16 cellular contexts compared by ENCODE assay signal in genomic region chr2:43152711-43153627, GRCh38.
DNase-seq lines count a peak whose midpoint lies in the region; ATAC-seq, FAIRE-seq and TF ChIP-seq lines count a peak whose summit lies in the region.
"Had no signal": no experiment of that assay in that cellular context is flagged by ENCODE, and none has a peak within 500 bp of the region (broad histone marks: within the 10 kb centered on the region; RNA-seq: fewer than 3 reads in every experiment).

No MANE protein-coding gene starts in this region.

- TF ChIP-seq EP300 in K562 (IDR thresholded peaks at IDR 0.05; ENCODE audit: low read length) = no peak

- POLR2A ChIA-PET in MCF 10A (lab: Yijun Ruan, JAX) = interaction anchor here (0.6 to 1.9 kb wide), 5 partner anchors 8 to 122 kb away, joined by 3 to 5 read pairs (median 3); no protein-coding TSS in a partner anchor
- POLR2A ChIA-PET in K562 (lab: Yijun Ruan, JAX) = no interaction called here

- TF ChIP-seq POLR2A in breast epithelium (IDR thresholded peaks at IDR 0.05) = no peak
- TF ChIP-seq POLR2A in K562 (conservative IDR thresholded peaks at IDR 0.05) = no peak
- TF ChIP-seq POLR2A in thyroid gland (IDR thresholded peaks at IDR 0.05) = no peak

- ATAC-seq in K562 (peak; percentile 11; the same call in 1 of the 3 replicates), lower lobe of right lung (peak; percentile 51 to 53)
- ATAC-seq: HCT116 had no signal

- TF ChIP-seq RAD21 in K562 (CRISPR knock-in tag; conservative IDR thresholded peaks at IDR 0.05 in 1 of 2, IDR thresholded peaks at IDR 0.05 in 1 of 2) = no peak

- no TSS peak for BruUV-seq in MCF 10A (replicated peaks; lab: Mats Ljungman, UMichigan)
- BruUV-seq in K562 (replicated peaks; lab: Mats Ljungman, UMichigan) = no TSS peak

- H4K20me1 ChIP-seq in K562 (replicated peaks; ENCODE audit: control insufficient read depth, insufficient read depth, low read length) = no peaks in the 10 kb centered on the region

- no peak overlapping the region for H3K4me2 ChIP-seq in K562 (ENCODE audit: insufficient read depth, low read length)
- H3K4me2 ChIP-seq: hepatocyte had no signal

- 34% methylated on average over 10 of the region's 10 CpGs for WGBS in K562 (ENCODE audit: insufficient coverage, low coverage, missing lambda C conversion rate)
- 32 to 51% methylated on average over 5 to 8 of the region's 10 CpGs for WGBS in thyroid gland, 2 donors

- H3K9me3 ChIP-seq in breast epithelium (no peaks in the 10 kb centered on the region), K562 (replicated peaks; ENCODE audit: control insufficient read depth, insufficient read depth, low read depth, low read length) (no peaks in the 10 kb centered on the region), lower lobe of right lung (no peaks in the 10 kb centered on the region), thyroid gland (no peaks in the 10 kb centered on the region)
- H3K9me3 ChIP-seq: BE2C had no signal

- H3K9me1 ChIP-seq in K562 (ENCODE audit: control insufficient read depth, insufficient read depth, low read length) = no peaks in the 10 kb centered on the region

- H3K4me1 ChIP-seq in breast epithelium = peaks cover 7 to 9% of the 10 kb centered on the region in 2 donors
- H3K4me1 ChIP-seq in K562 (replicated peaks in 1 of 2; ENCODE audit: control insufficient read depth in 2 of 2, insufficient read depth in 2 of 2, low read length in 2 of 2) = peaks cover 0 to 9% of the 10 kb centered on the region in 2 experiments; a peak in 1 of 5 replicates
- peaks cover 24% of the 10 kb centered on the region for H3K4me1 ChIP-seq in lower lobe of right lung
- H3K4me1 ChIP-seq in thyroid gland = peaks cover 19 to 37% of the 10 kb centered on the region in 2 donors
- H3K4me1 ChIP-seq: BE2C had no signal

- peak overlapping the region; percentile 84 for H3K27ac Mint-ChIP-seq in MCF 10A (ENCODE audit: low read depth, unreplicated experiment)
- H3K27ac Mint-ChIP-seq: memory B cell had no signal

- FAIRE-seq in K562 (lab: Jason Lieb, UNC) = no peak

- intact Hi-C loops in MCF 10A (cut with micrococcal nuclease) = no loop called here
- intact Hi-C loops in breast epithelium (cut with DNase I; ENCODE audit: low total_unique reads) = no loop called here
- intact Hi-C loops in K562 (cut with micrococcal nuclease) = no loop called here
- intact Hi-C loops in lower lobe of right lung (cut with DNase I) = no loop called here
- intact Hi-C loops in thyroid gland (cut with DNase I) = no loop called here

- peaks cover 40% of the 10 kb centered on the region for H3K4me1 Mint-ChIP-seq in MCF 10A (ENCODE audit: insufficient read depth, unreplicated experiment)

- no peaks in the 10 kb centered on the region for H3K79me2 ChIP-seq in K562 (ENCODE audit: control insufficient read depth, insufficient read depth, low read length)
- H3K79me2 ChIP-seq: hepatocyte had no signal

- H3K27me3 ChIP-seq in breast epithelium (no peaks in the 10 kb centered on the region), K562 (ENCODE audit: control insufficient read depth in 2 of 2, insufficient read depth in 2 of 2, low read length in 2 of 2) (no peaks in the 10 kb centered on the region; a peak in 1 of 5 replicates), lower lobe of right lung (ENCODE audit: low read depth) (no peaks in the 10 kb centered on the region), thyroid gland (no peaks in the 10 kb centered on the region)
- H3K27me3 ChIP-seq: BE2C, hepatocyte had no signal

- 0 out of 4 replicates have a peak overlapping the region, but pooled peaks of 1 of the 2 experiments have one; percentile 8 for H3K9ac ChIP-seq in K562 (ENCODE audit: insufficient read depth in 1 of 2, low read depth in 2 of 2, low read length in 2 of 2)

- TF ChIP-seq CTCF in MCF 10A (IDR thresholded peaks at IDR 0.05; ENCODE audit: unreplicated experiment) (no peak), breast epithelium (IDR thresholded peaks at IDR 0.05) (no peak), K562 (IDR thresholded peaks at IDR 0.05 in 2 of 3, conservative IDR thresholded peaks at IDR 0.05 in 1 of 3; ENCODE audit: insufficient read depth in 2 of 3, low read depth in 1 of 3, low read length in 3 of 3) (no peak), lower lobe of right lung (IDR thresholded peaks at IDR 0.05) (no peak), thyroid gland (IDR thresholded peaks at IDR 0.05) (no peak)

- in situ Hi-C loops in K562 (cut with MboI) = no loop called here

- no peak overlapping the region for H3K4me3 Mint-ChIP-seq in MCF 10A (ENCODE audit: unreplicated experiment)
- H3K4me3 Mint-ChIP-seq: memory B cell had no signal

- no peaks in the 10 kb centered on the region for H3K36me3 ChIP-seq in breast epithelium
- H3K36me3 ChIP-seq in K562 (ENCODE audit: control insufficient read depth, insufficient read depth, low read length) = no peaks in the 10 kb centered on the region
- H3K36me3 ChIP-seq in lower lobe of right lung = no peaks in the 10 kb centered on the region
- no peaks in the 10 kb centered on the region for H3K36me3 ChIP-seq in thyroid gland
- H3K36me3 ChIP-seq: BE2C had no signal

- H3K27ac ChIP-seq in breast epithelium (no peak overlapping the region), K562 (ENCODE audit: extremely low read depth, low read depth, low read length) (no peak overlapping the region), lower lobe of right lung (no peak overlapping the region), thyroid gland (peak overlapping the region; percentile 69 to 75 (median 73))
- H3K27ac ChIP-seq: hepatocyte had no signal

- CTCF ChIA-PET in MCF 10A (lab: Yijun Ruan, JAX) = no interaction called here
- CTCF ChIA-PET in K562 (lab: Yijun Ruan, JAX; ENCODE audit: low intra/inter-chr PET ratio) = no interaction called here

- H3K4me3 ChIP-seq in breast epithelium = no peak overlapping the region
- no peak overlapping the region for H3K4me3 ChIP-seq in K562
- no peak overlapping the region for H3K4me3 ChIP-seq in lower lobe of right lung
- H3K4me3 ChIP-seq in thyroid gland (replicated peaks in 1 of 3) = no peak overlapping the region
- H3K4me3 ChIP-seq: hepatocyte had no signal

- no peaks in the 10 kb centered on the region for H3K9me3 Mint-ChIP-seq in MCF 10A (ENCODE audit: unreplicated experiment)
- H3K9me3 Mint-ChIP-seq: memory B cell had no signal

- no peaks in the 10 kb centered on the region for H3K27me3 Mint-ChIP-seq in MCF 10A (ENCODE audit: insufficient read depth, unreplicated experiment)
- H3K27me3 Mint-ChIP-seq: memory B cell had no signal

- DNase-seq in MCF 10A (ENCODE audit: unreplicated experiment) (peak; percentile 67), breast epithelium (ENCODE audit: low spot score in 2 of 2) (no peak), K562 (ENCODE audit: extremely low read depth in 1 of 4, low spot score in 3 of 4) (no peak), lower lobe of right lung (peak; percentile 59), thyroid gland (peak; percentile 70 to 74), NCI-H1930 (lab: John Stamatoyannopoulos, UW) (no peak), NCI-H82 (lab: John Stamatoyannopoulos, UW) (no peak), activated T-cell treated with anti-CD3 and anti-CD28 coated beads for 4 hours (no peak)
- DNase-seq: activated CD4-positive, CD25-positive, alpha-beta regulatory T cell; BE2C; NCI-H1436 treated with DMSO at 0.1 percent for 48 hours; stimulated activated CD4-positive, alpha-beta T cell treated with anti-CD3 and anti-CD28 coated beads, Interleukin-4, amount 100 ng/mL, for 24 hours; stimulated activated naive CD4-positive, alpha-beta T cell treated with Interleukin-2 at 50 U/mL for 16 hours had no signal

- no peaks in the 10 kb centered on the region for H3K36me3 Mint-ChIP-seq in MCF 10A (ENCODE audit: insufficient read depth, unreplicated experiment)
- H3K36me3 Mint-ChIP-seq: memory B cell had no signal

- H2AFZ ChIP-seq in K562 (ENCODE audit: low read depth, low read length) = no peak overlapping the region
- H2AFZ ChIP-seq: hepatocyte had no signal

TF ChIP-seq in K562, 482 proteins besides CTCF, POLR2A, EP300 and RAD21:
- TF ChIP-seq PHF8 (IDR thresholded peaks at IDR 0.05; ENCODE audit: borderline replicate concordance, low read length) (no peak), BHLHE40 (IDR thresholded peaks at IDR 0.05; ENCODE audit: low read length) (peak; percentile 59)

Comparison
In these comparisons a context has a peak if more than half of its experiments do, and no peak if none do; other contexts are left out.
1. DNase-seq: peak in MCF 10A (single experiment), lower lobe of right lung (single experiment) and thyroid gland (2 of 2); none in breast epithelium (0 of 2), K562 (0 of 4), NCI-H1930 (0 of 2), NCI-H82 (single experiment) and activated T-cell treated with anti-CD3 and anti-CD28 coated beads for 4 hours (single experiment).
2. H3K27ac ChIP-seq: peak in thyroid gland (3 of 3); none in breast epithelium (0 of 2), K562 (single experiment) and lower lobe of right lung (single experiment).